Comparison of ENCODE assay signal across 8 cellular contexts in genomic region chr13:110559986-110560385, GRCh38. TPM values are rescaled to one million over a fixed set of nuclear protein-coding genes. Genes with fewer than 3 reads are reported as not detected.
A peak's percentile ranks its signal among the peaks of the same experiment; 100 is the strongest.
DNase-seq lines count a peak whose midpoint lies in the region; ATAC-seq and TF ChIP-seq lines count a peak whose summit lies in the region.

No MANE protein-coding gene starts in this region.

- WGBS in stomach, 5 donors: 13 to 36% (median 31%) methylated on average over 6 of the region's 6 CpGs

- H3K27me3 Mint-ChIP-seq in HFFc6 (ENCODE audit: insufficient read depth): peaks cover 17% of the 10 kb centered on the region

- peaks cover 25% of the 10 kb centered on the region for H3K4me1 Mint-ChIP-seq in HFFc6 (ENCODE audit: low read depth)

- TF ChIP-seq CTCF in HFFc6 (IDR thresholded peaks at IDR 0.05) (no peak), ascending aorta (IDR thresholded peaks at IDR 0.05) (no peak), stomach (IDR thresholded peaks at IDR 0.05) (no peak)

- H3K4me3 ChIP-seq in ascending aorta (peak overlapping the region; percentile 79 to 82), stomach (peak overlapping the region; percentile 65 to 89 (median 74))

- H3K27ac ChIP-seq in ascending aorta (peak overlapping the region; percentile 92 to 98), layer of hippocampus (ENCODE audit: low read depth, low read length) (peak overlapping the region; percentile 35), stomach (peak overlapping the region; percentile 81 to 98 (median 95))

- no peaks in the 10 kb centered on the region for H3K27me3 ChIP-seq in ascending aorta
- no peaks in the 10 kb centered on the region for H3K27me3 ChIP-seq in layer of hippocampus (ENCODE audit: control insufficient read depth, insufficient read depth, low read length)
- H3K27me3 ChIP-seq in stomach: no peaks in the 10 kb centered on the region

- no peaks in the 10 kb centered on the region for H3K36me3 Mint-ChIP-seq in HFFc6 (ENCODE audit: low read depth)

- peak overlapping the region; percentile 94 for H3K4me3 Mint-ChIP-seq in HFFc6

- H3K9me3 ChIP-seq in ascending aorta (no peaks in the 10 kb centered on the region), stomach (no peaks in the 10 kb centered on the region)

- H3K4me1 ChIP-seq in ascending aorta (peaks cover 8 to 13% of the 10 kb centered on the region in 2 donors), stomach (peaks cover 27 to 82% (median 77%) of the 10 kb centered on the region in 4 donors)

- ATAC-seq in HG02885 (IDR thresholded peaks at IDR 0.05; ENCODE audit: poor library complexity, unreplicated experiment) (no peak), HG02642 (IDR thresholded peaks at IDR 0.05; ENCODE audit: poor library complexity, unreplicated experiment) (no peak)

- H3K9me3 Mint-ChIP-seq in HFFc6: peaks cover 5% of the 10 kb centered on the region

- DNase-seq in HFFc6 (no peak), ascending aorta (ENCODE audit: low spot score in 2 of 2) (no peak), stomach (no peak)
- no peak for DNase-seq in activated naive CD4-positive, alpha-beta T cell treated with Interleukin-2 at 50 U/mL for 16 hours
- DNase-seq in activated CD4-positive, CD25-positive, alpha-beta regulatory T cell (lab: John Stamatoyannopoulos, UW): no peak

- H3K36me3 ChIP-seq in ascending aorta (peaks cover 0 to 12% of the 10 kb centered on the region in 2 donors), stomach (peaks cover 0 to 12% (median 5%) of the 10 kb centered on the region in 4 donors)

- H3K27ac Mint-ChIP-seq in HFFc6: no peak overlapping the region

- intact Hi-C loops in ascending aorta (cut with DNase I) (loop anchor here (1.0 to 2.0 kb wide), 4 partner anchors 19 to 153 kb away; partner anchors contain the start of genes ING1 and NAXD), stomach (cut with DNase I; ENCODE audit: low total_unique reads) (no loop called here)

- TF ChIP-seq EP300 in stomach (IDR thresholded peaks at IDR 0.05): no peak

- TF ChIP-seq POLR2A in stomach (IDR thresholded peaks at IDR 0.05): no peak

RNA-seq across cellular contexts. Expression of gene RAB20, which starts 1.5 kb away (rescaled TPM):
- total RNA-seq in HFFc6 (2021; fragmentation: NEBNext Ultra II Directional; extraction: Animal tissue kit (Norgen Biotek cat#: 25700)): 1 to 10 TPM in 1 of 6 experiments, under 1 TPM in 5; 0.40 to 1.0 (median 0.74) TPM
- total RNA-seq in ascending aorta (17.7 TPM), stomach (10 to 100 TPM; 11.7 to 44.6 (median 20.0) TPM)
- 10 to 100 TPM; 25.5 to 41.8 (median 36.0) TPM for polyA plus RNA-seq in stomach

RNA-seq across cellular contexts. Expression of gene NAXD, which starts 55.4 kb away (rescaled TPM):
- total RNA-seq in HFFc6 (2021; fragmentation: NEBNext Ultra II Directional; extraction: Animal tissue kit (Norgen Biotek cat#: 25700)): 10 to 100 TPM; 20.3 to 27.4 (median 22.8) TPM
- total RNA-seq in ascending aorta: 1.9 TPM
- 10 to 100 TPM; 25.7 to 50.7 (median 34.4) TPM for total RNA-seq in stomach
- polyA plus RNA-seq in stomach: 10 to 100 TPM; 38.4 to 44.7 (median 41.4) TPM

Comparison
In these comparisons a context has a peak if more than half of its experiments do, and no peak if none do; other contexts are left out.
1. H3K27ac ChIP-seq: peak in every context shown above with its lines; median percentile 95 in ascending aorta; 95 in stomach; 35 in layer of hippocampus.